22 cellular contexts compared by ENCODE assay signal in genomic region chr15:42213481-42213880, GRCh38. TPM values are rescaled to one million over a fixed set of nuclear protein-coding genes. Genes with fewer than 3 reads are reported as not detected.
A peak's percentile ranks its signal among the peaks of the same experiment; 100 is the strongest.
DNase-seq lines count a peak whose midpoint lies in the region; ATAC-seq and TF ChIP-seq lines count a peak whose summit lies in the region.
"Had no signal": no experiment of that assay in that cellular context is flagged by ENCODE, and none has a peak within 500 bp of the region (broad histone marks: within the 10 kb centered on the region; RNA-seq: fewer than 3 reads in every experiment).

No MANE protein-coding gene starts in this region.

- no peak for DNase-seq in activated CD8-positive, alpha-beta T cell treated with anti-CD3 and anti-CD28 coated beads for 36 hours
- no peak for DNase-seq in activated CD8-positive, alpha-beta T cell treated with anti-CD3 and anti-CD28 coated beads, Interleukin-2, amount 10 ng/mL, durations not matched to agents 7 days and 5 days
- DNase-seq in CD8-positive, alpha-beta T cell = no peak
- DNase-seq in effector memory CD8-positive, alpha-beta T cell = no peak
- no peak for DNase-seq in stimulated activated effector memory CD8-positive, alpha-beta T cell treated with anti-CD3 and anti-CD28 coated beads, Interleukin-12 subunit alpha, Interleukin-12 subunit beta, amount 100 ng/mL, for 72 hours (ENCODE audit: low spot score in 2 of 2)
- DNase-seq in stimulated activated CD4-positive, alpha-beta T cell treated with anti-CD3 and anti-CD28 coated beads, Interleukin-4, amount 100 ng/mL, for 4 hours = no peak
- DNase-seq in activated CD8-positive, alpha-beta memory T cell treated with anti-CD3 and anti-CD28 coated beads, Interleukin-2, amount 50 U/mL, for 48 hours = no peak
- DNase-seq: 8988T; ACHN; C1 segment of cervical spinal cord; Caco-2; CD4-positive, alpha-beta memory T cell; DMS153; DMS79; EL; GDM1; GM23248; H7 had no signal

- no peaks in the 10 kb centered on the region for H3K9me3 Mint-ChIP-seq in activated CD8-positive, alpha-beta T cell treated with anti-CD3 and anti-CD28 coated beads for 36 hours
- H3K9me3 Mint-ChIP-seq in activated CD8-positive, alpha-beta T cell treated with anti-CD3 and anti-CD28 coated beads, Interleukin-2, amount 10 ng/mL, durations not matched to agents 7 days and 5 days (ENCODE audit: insufficient read depth) = no peaks in the 10 kb centered on the region
- no peaks in the 10 kb centered on the region for H3K9me3 Mint-ChIP-seq in CD8-positive, alpha-beta T cell
- no peaks in the 10 kb centered on the region for H3K9me3 Mint-ChIP-seq in effector memory CD8-positive, alpha-beta T cell
- H3K9me3 Mint-ChIP-seq in stimulated activated effector memory CD8-positive, alpha-beta T cell treated with anti-CD3 and anti-CD28 coated beads, Interleukin-12 subunit alpha, Interleukin-12 subunit beta, amount 100 ng/mL, for 72 hours = no peaks in the 10 kb centered on the region
- H3K9me3 Mint-ChIP-seq: CD4-positive, alpha-beta memory T cell had no signal

- peaks cover 3% of the 10 kb centered on the region for H3K4me1 ChIP-seq in CD8-positive, alpha-beta T cell (ENCODE audit: insufficient read depth, low read length)
- H3K4me1 ChIP-seq: A549 had no signal

- H3K9me3 ChIP-seq in CD8-positive, alpha-beta T cell (ENCODE audit: low read length) = no peaks in the 10 kb centered on the region
- H3K9me3 ChIP-seq: A549, Caco-2 had no signal

- no peak overlapping the region for H3K4me3 ChIP-seq in CD8-positive, alpha-beta T cell (ENCODE audit: low read depth, low read length)
- H3K4me3 ChIP-seq: A549, GM12878, GM23248 had no signal

- POLR2A ChIA-PET in activated CD8-positive, alpha-beta T cell treated with anti-CD3 and anti-CD28 coated beads for 36 hours (lab: Charles Lee) = interaction anchor here (1.0 kb wide), 1 partner anchor 60 kb away, joined by 3 read pairs; the partner anchor contains the start of genes GANC and TMEM87A
- POLR2A ChIA-PET in activated CD8-positive, alpha-beta T cell treated with anti-CD3 and anti-CD28 coated beads, Interleukin-2, amount 10 ng/mL, durations not matched to agents 7 days and 5 days (lab: Charles Lee) = interaction anchor here (0.7 kb wide), 1 partner anchor 12 kb away, joined by 3 read pairs; no protein-coding TSS in a partner anchor
- POLR2A ChIA-PET in CD8-positive, alpha-beta T cell (lab: Charles Lee) = no interaction called here

- H3K4me3 Mint-ChIP-seq in activated CD8-positive, alpha-beta T cell treated with anti-CD3 and anti-CD28 coated beads for 36 hours = no peak overlapping the region
- no peak overlapping the region for H3K4me3 Mint-ChIP-seq in activated CD8-positive, alpha-beta T cell treated with anti-CD3 and anti-CD28 coated beads, Interleukin-2, amount 10 ng/mL, durations not matched to agents 7 days and 5 days
- H3K4me3 Mint-ChIP-seq in CD8-positive, alpha-beta T cell = no peak overlapping the region
- no peak overlapping the region for H3K4me3 Mint-ChIP-seq in effector memory CD8-positive, alpha-beta T cell
- H3K4me3 Mint-ChIP-seq in stimulated activated effector memory CD8-positive, alpha-beta T cell treated with anti-CD3 and anti-CD28 coated beads, Interleukin-12 subunit alpha, Interleukin-12 subunit beta, amount 100 ng/mL, for 72 hours = no peak overlapping the region
- H3K4me3 Mint-ChIP-seq: CD4-positive, alpha-beta memory T cell had no signal

- peak overlapping the region; percentile 50 for H3K27ac Mint-ChIP-seq in activated CD8-positive, alpha-beta T cell treated with anti-CD3 and anti-CD28 coated beads for 36 hours
- no peak overlapping the region for H3K27ac Mint-ChIP-seq in activated CD8-positive, alpha-beta T cell treated with anti-CD3 and anti-CD28 coated beads, Interleukin-2, amount 10 ng/mL, durations not matched to agents 7 days and 5 days
- H3K27ac Mint-ChIP-seq in CD8-positive, alpha-beta T cell = peak overlapping the region; percentile 43
- H3K27ac Mint-ChIP-seq in effector memory CD8-positive, alpha-beta T cell = peak overlapping the region; percentile 15 to 23
- peak overlapping the region; percentile 54 for H3K27ac Mint-ChIP-seq in stimulated activated effector memory CD8-positive, alpha-beta T cell treated with anti-CD3 and anti-CD28 coated beads, Interleukin-12 subunit alpha, Interleukin-12 subunit beta, amount 100 ng/mL, for 72 hours

- intact Hi-C loops in activated CD8-positive, alpha-beta T cell treated with anti-CD3 and anti-CD28 coated beads for 36 hours (cut with micrococcal nuclease) = no loop called here
- intact Hi-C loops in CD8-positive, alpha-beta T cell (cut with DNase I, micrococcal nuclease) = loop anchor here in 1 of 2 experiments (10.0 kb wide), 1 partner anchor 261 kb away; no protein-coding TSS in a partner anchor

- no peak for TF ChIP-seq CTCF in activated CD8-positive, alpha-beta T cell treated with anti-CD3 and anti-CD28 coated beads for 36 hours (IDR thresholded peaks at IDR 0.05)
- no peak for TF ChIP-seq CTCF in CD8-positive, alpha-beta T cell (IDR thresholded peaks at IDR 0.05)

- H3K36me3 Mint-ChIP-seq in activated CD8-positive, alpha-beta T cell treated with anti-CD3 and anti-CD28 coated beads for 36 hours (ENCODE audit: low read depth) = peaks cover 17% of the 10 kb centered on the region
- peaks cover 45% of the 10 kb centered on the region for H3K36me3 Mint-ChIP-seq in activated CD8-positive, alpha-beta T cell treated with anti-CD3 and anti-CD28 coated beads, Interleukin-2, amount 10 ng/mL, durations not matched to agents 7 days and 5 days (ENCODE audit: low read depth)
- H3K36me3 Mint-ChIP-seq in CD8-positive, alpha-beta T cell = peaks cover 75% of the 10 kb centered on the region
- H3K36me3 Mint-ChIP-seq in effector memory CD8-positive, alpha-beta T cell (ENCODE audit: insufficient read depth) = peaks cover 41% of the 10 kb centered on the region
- peaks cover 87% of the 10 kb centered on the region for H3K36me3 Mint-ChIP-seq in stimulated activated effector memory CD8-positive, alpha-beta T cell treated with anti-CD3 and anti-CD28 coated beads, Interleukin-12 subunit alpha, Interleukin-12 subunit beta, amount 100 ng/mL, for 72 hours

- no peak overlapping the region for H3K27ac ChIP-seq in CD8-positive, alpha-beta T cell (ENCODE audit: low read depth, low read length)
- H3K27ac ChIP-seq: A549, GM23248 had no signal

- peaks cover 17% of the 10 kb centered on the region for H3K4me1 Mint-ChIP-seq in activated CD8-positive, alpha-beta T cell treated with anti-CD3 and anti-CD28 coated beads for 36 hours (ENCODE audit: low read depth)
- peaks cover under 1% of the 10 kb centered on the region for H3K4me1 Mint-ChIP-seq in activated CD8-positive, alpha-beta T cell treated with anti-CD3 and anti-CD28 coated beads, Interleukin-2, amount 10 ng/mL, durations not matched to agents 7 days and 5 days (ENCODE audit: low read depth)
- H3K4me1 Mint-ChIP-seq in CD8-positive, alpha-beta T cell (ENCODE audit: low read depth) = peaks cover 2% of the 10 kb centered on the region
- H3K4me1 Mint-ChIP-seq in effector memory CD8-positive, alpha-beta T cell (ENCODE audit: low read depth in 2 of 2) = peaks cover 0 to 3% of the 10 kb centered on the region in 2 donors
- H3K4me1 Mint-ChIP-seq in stimulated activated effector memory CD8-positive, alpha-beta T cell treated with anti-CD3 and anti-CD28 coated beads, Interleukin-12 subunit alpha, Interleukin-12 subunit beta, amount 100 ng/mL, for 72 hours = peaks cover 7% of the 10 kb centered on the region

- H3K27me3 Mint-ChIP-seq in activated CD8-positive, alpha-beta T cell treated with anti-CD3 and anti-CD28 coated beads for 36 hours = no peaks in the 10 kb centered on the region
- no peaks in the 10 kb centered on the region for H3K27me3 Mint-ChIP-seq in activated CD8-positive, alpha-beta T cell treated with anti-CD3 and anti-CD28 coated beads, Interleukin-2, amount 10 ng/mL, durations not matched to agents 7 days and 5 days (ENCODE audit: low read depth)
- no peaks in the 10 kb centered on the region for H3K27me3 Mint-ChIP-seq in CD8-positive, alpha-beta T cell (ENCODE audit: low read depth)
- no peaks in the 10 kb centered on the region for H3K27me3 Mint-ChIP-seq in effector memory CD8-positive, alpha-beta T cell
- H3K27me3 Mint-ChIP-seq: CD4-positive, alpha-beta memory T cell had no signal

- peaks cover 11% of the 10 kb centered on the region for H3K36me3 ChIP-seq in CD8-positive, alpha-beta T cell (ENCODE audit: insufficient read depth, low read length)

- CTCF ChIA-PET in activated CD8-positive, alpha-beta T cell treated with anti-CD3 and anti-CD28 coated beads for 36 hours (lab: Charles Lee) = interaction anchor here (0.7 to 1.2 kb wide), 2 partner anchors 12 to 13 kb away, joined by 3 read pairs; no protein-coding TSS in a partner anchor
- CTCF ChIA-PET in activated CD8-positive, alpha-beta T cell treated with anti-CD3 and anti-CD28 coated beads, Interleukin-2, amount 10 ng/mL, durations not matched to agents 7 days and 5 days (lab: Charles Lee) = no interaction called here
- CTCF ChIA-PET in CD8-positive, alpha-beta T cell (lab: Charles Lee) = no interaction called here

- no peaks in the 10 kb centered on the region for H3K27me3 ChIP-seq in CD8-positive, alpha-beta T cell (ENCODE audit: insufficient read depth, low read length)

- no peak for ATAC-seq in activated CD8-positive, alpha-beta T cell treated with anti-CD3 and anti-CD28 coated beads for 36 hours
- no peak for ATAC-seq in activated CD8-positive, alpha-beta T cell treated with anti-CD3 and anti-CD28 coated beads, Interleukin-2, amount 10 ng/mL, durations not matched to agents 7 days and 5 days
- no peak for ATAC-seq in CD8-positive, alpha-beta T cell
- ATAC-seq in effector memory CD8-positive, alpha-beta T cell (replicated peaks) = no peak
- ATAC-seq in stimulated activated effector memory CD8-positive, alpha-beta T cell treated with anti-CD3 and anti-CD28 coated beads, Interleukin-12 subunit alpha, Interleukin-12 subunit beta, amount 100 ng/mL, for 72 hours = no peak
- ATAC-seq: A549, GM12878, HCT116 had no signal

RNA-seq across cellular contexts. Expression of gene VPS39, which starts 5.4 kb away (rescaled TPM):
- 10 to 100 TPM; 47.3 to 49.8 TPM for total RNA-seq in activated CD8-positive, alpha-beta T cell treated with anti-CD3 and anti-CD28 coated beads for 36 hours
- total RNA-seq in activated CD8-positive, alpha-beta T cell treated with anti-CD3 and anti-CD28 coated beads, Interleukin-2, amount 10 ng/mL, durations not matched to agents 7 days and 5 days = 10 to 100 TPM; 61.0 to 65.7 TPM
- 10 to 100 TPM; 81.5 to 82.9 TPM for total RNA-seq in CD8-positive, alpha-beta T cell

RNA-seq across cellular contexts. Expression of gene PLA2G4F, which starts 57.0 kb away (rescaled TPM):
- total RNA-seq in activated CD8-positive, alpha-beta T cell treated with anti-CD3 and anti-CD28 coated beads for 36 hours = not detected
- not detected for total RNA-seq in activated CD8-positive, alpha-beta T cell treated with anti-CD3 and anti-CD28 coated beads, Interleukin-2, amount 10 ng/mL, durations not matched to agents 7 days and 5 days
- total RNA-seq in CD8-positive, alpha-beta T cell = not detected
- total RNA-seq: CD4-positive, alpha-beta memory T cell; GM12878; GM23248; H1; H7 had no signal

RNA-seq across cellular contexts. Expression of gene GANC, which starts 59.5 kb away (rescaled TPM):
- total RNA-seq in activated CD8-positive, alpha-beta T cell treated with anti-CD3 and anti-CD28 coated beads for 36 hours = 10 to 100 TPM; 18.0 to 22.2 TPM
- 10 to 100 TPM; 19.0 to 22.9 TPM for total RNA-seq in activated CD8-positive, alpha-beta T cell treated with anti-CD3 and anti-CD28 coated beads, Interleukin-2, amount 10 ng/mL, durations not matched to agents 7 days and 5 days
- 10 to 100 TPM; 15.5 to 19.3 TPM for total RNA-seq in CD8-positive, alpha-beta T cell

RNA-seq across cellular contexts. Expression of gene TMEM87A, which starts 59.8 kb away (rescaled TPM):
- 10 to 100 TPM; 23.6 to 24.7 TPM for total RNA-seq in activated CD8-positive, alpha-beta T cell treated with anti-CD3 and anti-CD28 coated beads for 36 hours
- 10 to 100 TPM; 31.2 to 33.1 TPM for total RNA-seq in activated CD8-positive, alpha-beta T cell treated with anti-CD3 and anti-CD28 coated beads, Interleukin-2, amount 10 ng/mL, durations not matched to agents 7 days and 5 days
- total RNA-seq in CD8-positive, alpha-beta T cell = 10 to 100 TPM; 71.0 to 74.5 TPM
